8 cellular contexts compared by ENCODE assay signal in the genomic region with DNA sequence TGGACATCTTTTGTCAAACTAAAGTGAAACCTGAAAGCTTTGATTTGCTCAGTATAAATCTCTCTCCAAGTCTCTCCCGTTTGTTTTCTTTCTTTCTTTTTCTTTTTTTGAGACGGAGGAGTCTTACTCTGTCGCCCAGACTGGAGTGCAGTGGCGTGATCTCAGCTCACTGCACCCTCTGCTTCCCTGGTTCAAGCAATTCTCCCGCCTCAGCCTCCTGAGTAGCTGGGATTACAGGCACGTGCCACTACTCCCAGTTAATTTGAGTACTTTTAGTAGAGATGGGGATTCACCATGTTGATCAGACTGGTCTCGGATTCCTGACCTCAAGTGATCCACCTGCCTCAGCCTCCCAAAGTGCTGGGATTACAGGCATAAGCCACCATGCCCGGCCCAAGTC.
DNase-seq lines count a peak whose midpoint lies in the region; ATAC-seq, FAIRE-seq and TF ChIP-seq lines count a peak whose summit lies in the region.
"Not testable (repeated sequence)": the region's sequence is repeated elsewhere in the genome, so short reads cannot be mapped to it uniquely, and the experiment has no call there.

No MANE protein-coding gene starts in this region.

- not testable (repeated sequence) for TF ChIP-seq EP300 in A549 (IDR thresholded peaks at IDR 0.05)

- POLR2A ChIA-PET in A549 (lab: Yijun Ruan, JAX); HEK293 (lab: Yijun Ruan, JAX): not testable (repeated sequence)

- TF ChIP-seq POLR2A in A549 (IDR thresholded peaks at IDR 0.05; ENCODE audit: low read length); thyroid gland (IDR thresholded peaks at IDR 0.05): not testable (repeated sequence)

- intact Hi-C loops in thyroid gland (cut with DNase I): loop anchor here (5.0 to 10.0 kb wide), 2 partner anchors 84 to 336 kb away; no protein-coding TSS in a partner anchor

- CTCF ChIA-PET in A549 (lab: Yijun Ruan, JAX) (interaction anchor here (0.9 to 1.2 kb wide), 2 partner anchors 25 to 460 kb away, joined by 3 to 4 read pairs; no protein-coding TSS in a partner anchor), HEK293 (lab: Yijun Ruan, JAX) (interaction anchor here (0.7 to 3.5 kb wide), 7 partner anchors 13 to 460 kb away, joined by 4 to 11 read pairs (median 4); no protein-coding TSS in a partner anchor)

- WGBS in A549 (ENCODE audit: missing lambda C conversion rate): 87% methylated on average over 8 of the region's 8 CpGs
- 77 to 94% methylated on average over 8 of the region's 8 CpGs for WGBS in endodermal cell (ENCODE audit: insufficient coverage in 1 of 2, insufficient read length in 1 of 2), 2 experiments
- 43 to 47% methylated on average over 8 of the region's 8 CpGs for WGBS in thyroid gland, 2 donors

- not testable (repeated sequence) for FAIRE-seq in A549 (lab: Jason Lieb, UNC)

- H3K4me1 Mint-ChIP-seq in endodermal cell: peaks cover 21% of the 10 kb centered on the region

- not testable (repeated sequence) for TF ChIP-seq CTCF in A549 (IDR thresholded peaks at IDR 0.05); HEK293 (tag by site-specific recombination; IDR thresholded peaks at IDR 0.05); SU-DHL-6 (IDR thresholded peaks at IDR 0.05; ENCODE audit: insufficient read depth, low read length, poor library complexity, severe bottlenecking); endodermal cell (conservative IDR thresholded peaks at IDR 0.05); parathyroid adenoma (IDR thresholded peaks at IDR 0.05); thyroid gland (IDR thresholded peaks at IDR 0.05)

- not testable (repeated sequence) for H3K4me3 Mint-ChIP-seq in endodermal cell

- H3K9ac ChIP-seq in SU-DHL-6 (ENCODE audit: low read length) (peak overlapping the region; percentile 42), parathyroid adenoma (peak overlapping the region; percentile 13)
- H3K9ac ChIP-seq in endodermal cell (ENCODE audit: extremely low read depth, low read length, poor library complexity, severe bottlenecking): not testable (repeated sequence)

- H4K20me1 ChIP-seq in SU-DHL-6 (ENCODE audit: low read depth, low read length): not testable (repeated sequence)

- not testable (repeated sequence) for H3K9me3 ChIP-seq in A549; HEK293 (ENCODE audit: control insufficient read depth, insufficient read depth, low read depth, low read length); SU-DHL-6 (ENCODE audit: insufficient read depth, low read length); endodermal cell (ENCODE audit: control insufficient read depth, low read length); parathyroid adenoma (ENCODE audit: control insufficient read depth, low read length); thyroid gland

- H3K27me3 ChIP-seq in SU-DHL-6 (ENCODE audit: low read length); parathyroid adenoma (ENCODE audit: control insufficient read depth, insufficient read depth, low read length); thyroid gland: not testable (repeated sequence)
- peaks cover 20% of the 10 kb centered on the region for H3K27me3 ChIP-seq in endodermal cell (ENCODE audit: control insufficient read depth, insufficient read depth, low read length, poor library complexity, severe bottlenecking)

- TF ChIP-seq RAD21 in A549 (conservative IDR thresholded peaks at IDR 0.05 in 1 of 2, IDR thresholded peaks at IDR 0.05 in 1 of 2): not testable (repeated sequence)

- H2AFZ ChIP-seq in SU-DHL-6 (ENCODE audit: low read depth, low read length, severe bottlenecking) (peak overlapping the region; percentile 55), parathyroid adenoma (peak overlapping the region; percentile 36)

- not testable (repeated sequence) for H3K9me2 ChIP-seq in SU-DHL-6 (replicated peaks; ENCODE audit: insufficient read depth, low read length)

- peaks cover 27% of the 10 kb centered on the region for H3F3A ChIP-seq in SU-DHL-6 (ENCODE audit: insufficient read depth)

- H3K4me2 ChIP-seq in A549: not testable (repeated sequence)
- peak overlapping the region; percentile 51 for H3K4me2 ChIP-seq in SU-DHL-6 (ENCODE audit: low read depth, low read length, poor library complexity, severe bottlenecking)
- H3K4me2 ChIP-seq in parathyroid adenoma (ENCODE audit: low read length): peak overlapping the region; percentile 9

- not testable (repeated sequence) for H3K9me3 Mint-ChIP-seq in activated naive CD4-positive, alpha-beta T cell treated with anti-CD3 and anti-CD28 coated beads, Interleukin-2, amount 50 U/mL, for 72 hours; endodermal cell

- not testable (repeated sequence) for H3K4me3 ChIP-seq in A549; HEK293 (ENCODE audit: low read depth, low read length); SU-DHL-6 (ENCODE audit: insufficient read depth, low read length, poor library complexity, severe bottlenecking); endodermal cell (ENCODE audit: low read length); parathyroid adenoma (ENCODE audit: low read depth, low read length); thyroid gland (replicated peaks in 1 of 3)

- not testable (repeated sequence) for ATAC-seq in A549; activated naive CD4-positive, alpha-beta T cell treated with anti-CD3 and anti-CD28 coated beads, Interleukin-2, amount 50 U/mL, for 72 hours

- not testable (repeated sequence) for H3K79me2 ChIP-seq in SU-DHL-6 (ENCODE audit: insufficient read depth, low read length)
- peaks cover 16% of the 10 kb centered on the region for H3K79me2 ChIP-seq in parathyroid adenoma

- H3K27ac ChIP-seq in A549 (peak overlapping the region; percentile 34 to 66; a peak in 4 of 6 replicates), SU-DHL-6 (ENCODE audit: low read depth, low read length) (peak overlapping the region; percentile 54), cingulate gyrus (ENCODE audit: low read depth, low read length) (peak overlapping the region; percentile 19), parathyroid adenoma (peak overlapping the region; percentile 100), thyroid gland (peak overlapping the region; percentile 46 to 82 (median 72))
- H3K27ac ChIP-seq in HEK293 (ENCODE audit: extremely low read depth, low read depth, low read length); endodermal cell (ENCODE audit: low read depth, low read length): not testable (repeated sequence)

- H3K27me3 Mint-ChIP-seq in endodermal cell (ENCODE audit: insufficient read depth): peaks cover 21% of the 10 kb centered on the region

- not testable (repeated sequence) for DNase-seq in A549 (ENCODE audit: low read depth in 1 of 2, low spot score in 1 of 2); activated naive CD4-positive, alpha-beta T cell treated with anti-CD3 and anti-CD28 coated beads, Interleukin-2, amount 50 U/mL, for 72 hours (ENCODE audit: low spot score in 2 of 2); endodermal cell
- DNase-seq in thyroid gland: peak; percentile 53 to 56

- H3K36me3 ChIP-seq in HEK293 (ENCODE audit: control insufficient read depth in 2 of 2, insufficient read depth in 1 of 2, low read length in 2 of 2); SU-DHL-6 (ENCODE audit: low read length); endodermal cell (ENCODE audit: control insufficient read depth, insufficient read depth, low read length); parathyroid adenoma (ENCODE audit: control insufficient read depth, insufficient read depth, low read length); thyroid gland: not testable (repeated sequence)

- peak overlapping the region; percentile 50 for H3K27ac Mint-ChIP-seq in activated naive CD4-positive, alpha-beta T cell treated with anti-CD3 and anti-CD28 coated beads, Interleukin-2, amount 50 U/mL, for 72 hours
- peak overlapping the region; percentile 30 for H3K27ac Mint-ChIP-seq in endodermal cell

- not testable (repeated sequence) for H3K36me3 Mint-ChIP-seq in activated naive CD4-positive, alpha-beta T cell treated with anti-CD3 and anti-CD28 coated beads, Interleukin-2, amount 50 U/mL, for 72 hours; endodermal cell (ENCODE audit: low read depth)

- H3K4me1 ChIP-seq in A549 (peaks cover 31% of the 10 kb centered on the region), parathyroid adenoma (peaks cover 68% of the 10 kb centered on the region), thyroid gland (peaks cover 28 to 53% of the 10 kb centered on the region in 2 donors)
- not testable (repeated sequence) for H3K4me1 ChIP-seq in HEK293 (ENCODE audit: control insufficient read depth, insufficient read depth, low read length); endodermal cell (ENCODE audit: control insufficient read depth, insufficient read depth, low read length)

TF ChIP-seq in HEK293, 187 proteins besides CTCF, POLR2A, EP300 and RAD21:
- TF ChIP-seq ZNF341 (tag by site-specific recombination; IDR thresholded peaks at IDR 0.05; ENCODE audit: low read depth): 0 out of 2 replicates have a peak, but pooled peaks have one; percentile 9
